ENCODE assay signal across 18 cellular contexts in genomic region chr20:32429343-32429742, GRCh38.
DNase-seq lines count a peak whose midpoint lies in the region; ATAC-seq and TF ChIP-seq lines count a peak whose summit lies in the region.
"Had no signal": no experiment of that assay in that cellular context is flagged by ENCODE, and none has a peak within 500 bp of the region (broad histone marks: within the 10 kb centered on the region; RNA-seq: fewer than 3 reads in every experiment).

No MANE protein-coding gene starts in this region.

- TF ChIP-seq CTCF in cardiac muscle cell (IDR thresholded peaks at IDR 0.05; ENCODE audit: low read depth, low read length) (no peak), esophagus muscularis mucosa (IDR thresholded peaks at IDR 0.05) (no peak)

- H3K36me3 ChIP-seq in cardiac muscle cell, result peaks cover 40% of the 10 kb centered on the region
- peaks cover 59 to 66% (median 65%) of the 10 kb centered on the region in 4 donors for H3K36me3 ChIP-seq in esophagus muscularis mucosa

- TF ChIP-seq EP300 in esophagus muscularis mucosa (IDR thresholded peaks at IDR 0.05), result no peak

- H3K27me3 ChIP-seq in cardiac muscle cell (no peaks in the 10 kb centered on the region), esophagus muscularis mucosa (no peaks in the 10 kb centered on the region)

- WGBS in esophagus muscularis mucosa, result 91% methylated on average over 7 of the region's 7 CpGs

- no peak for ATAC-seq in Right ventricle myocardium inferior
- ATAC-seq in GM18502 (IDR thresholded peaks at IDR 0.05; ENCODE audit: poor library complexity, unreplicated experiment), result no peak
- ATAC-seq: Panc1 had no signal

- H3K4me1 ChIP-seq in cardiac muscle cell (ENCODE audit: low read depth) (peaks cover 23% of the 10 kb centered on the region), esophagus muscularis mucosa (peaks cover 0 to 17% (median 0%) of the 10 kb centered on the region in 4 donors)
- H3K4me1 ChIP-seq: Caco-2 had no signal

- H3K9me3 ChIP-seq in cardiac muscle cell (ENCODE audit: low read depth) (no peaks in the 10 kb centered on the region), esophagus muscularis mucosa (no peaks in the 10 kb centered on the region)
- H3K9me3 ChIP-seq: Caco-2 had no signal

- DNase-seq in NCI-H2107 treated with DMSO at 0.1 percent for 48 hours (lab: John Stamatoyannopoulos, UW; ENCODE audit: unreplicated experiment) (peak; percentile 5), NCI-H2107 (lab: John Stamatoyannopoulos, UW) (no peak), cardiac muscle cell (ENCODE audit: low read depth in 1 of 2, low spot score in 1 of 2) (no peak), Right ventricle myocardium inferior (ENCODE audit: missing footprints) (no peak), esophagus muscularis mucosa (ENCODE audit: extremely low spot score) (peak; percentile 66), NOMO-1 treated with dmso at 0.1 percent for 144 hours (lab: John Stamatoyannopoulos, UW; ENCODE audit: unreplicated experiment) (no peak), DMS153 (lab: John Stamatoyannopoulos, UW) (no peak)
- DNase-seq: Caco-2, GDM1, KBM-7, NCI-H1105, NCI-H1694, NCI-H2081 treated with DMSO at 0.1 percent for 48 hours, NCI-H345, NCI-H524 treated with DMSO at 0.1 percent for 48 hours had no signal

- H3K4me3 ChIP-seq in cardiac muscle cell, result no peak overlapping the region
- no peak overlapping the region for H3K4me3 ChIP-seq in esophagus muscularis mucosa

- intact Hi-C loops in Right ventricle myocardium inferior (cut with DNase I) (no loop called here), esophagus muscularis mucosa (cut with DNase I) (no loop called here)

- H3K27ac ChIP-seq in cardiac muscle cell, result peak overlapping the region; percentile 71
- H3K27ac ChIP-seq in esophagus muscularis mucosa (replicated peaks in 1 of 4), result no peak overlapping the region
- H3K27ac ChIP-seq: 22Rv1 had no signal

- TF ChIP-seq POLR2A in esophagus muscularis mucosa (IDR thresholded peaks at IDR 0.05; ENCODE audit: low read depth), result no peak

Comparison
In these comparisons a context has a peak if more than half of its experiments do, and no peak if none do; other contexts are left out.
1. DNase-seq: peak in NCI-H2107 treated with DMSO at 0.1 percent for 48 hours (single experiment) and esophagus muscularis mucosa (single experiment); none in NCI-H2107 (single experiment), cardiac muscle cell (0 of 2), Right ventricle myocardium inferior (single experiment), NOMO-1 treated with dmso at 0.1 percent for 144 hours (single experiment) and DMS153 (single experiment).